Comparison of ENCODE assay signal across 1 cellular context in the genomic region with DNA sequence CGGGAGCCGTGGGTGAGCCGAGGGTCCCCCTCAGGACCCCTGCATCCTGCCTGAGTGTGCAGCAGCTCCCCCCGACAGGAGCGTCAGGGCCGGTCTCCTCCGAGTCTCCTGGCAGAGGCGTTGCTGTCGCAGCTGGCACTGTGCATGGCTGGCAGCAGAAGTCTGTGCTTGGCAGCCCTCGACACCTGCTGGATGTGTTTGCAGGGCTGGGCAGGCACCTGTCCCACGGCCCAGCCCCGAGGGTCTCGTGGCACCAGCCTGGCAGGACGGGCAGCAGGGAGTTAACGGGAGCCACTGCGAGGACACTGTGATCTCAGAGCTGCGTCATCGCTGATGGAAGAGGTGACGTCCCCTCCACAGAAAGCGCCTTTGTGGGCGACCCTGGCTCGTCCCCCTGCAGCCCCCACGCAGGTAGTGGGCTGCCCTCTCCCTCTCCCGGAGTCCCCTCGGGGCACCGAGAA.
TF ChIP-seq lines count a peak whose summit lies in the region.

No MANE protein-coding gene starts in this region.

TF ChIP-seq in GM23338, 12 proteins besides CTCF, POLR2A, EP300 and RAD21 (continued from another document):
- TF ChIP-seq, protein P1, sequence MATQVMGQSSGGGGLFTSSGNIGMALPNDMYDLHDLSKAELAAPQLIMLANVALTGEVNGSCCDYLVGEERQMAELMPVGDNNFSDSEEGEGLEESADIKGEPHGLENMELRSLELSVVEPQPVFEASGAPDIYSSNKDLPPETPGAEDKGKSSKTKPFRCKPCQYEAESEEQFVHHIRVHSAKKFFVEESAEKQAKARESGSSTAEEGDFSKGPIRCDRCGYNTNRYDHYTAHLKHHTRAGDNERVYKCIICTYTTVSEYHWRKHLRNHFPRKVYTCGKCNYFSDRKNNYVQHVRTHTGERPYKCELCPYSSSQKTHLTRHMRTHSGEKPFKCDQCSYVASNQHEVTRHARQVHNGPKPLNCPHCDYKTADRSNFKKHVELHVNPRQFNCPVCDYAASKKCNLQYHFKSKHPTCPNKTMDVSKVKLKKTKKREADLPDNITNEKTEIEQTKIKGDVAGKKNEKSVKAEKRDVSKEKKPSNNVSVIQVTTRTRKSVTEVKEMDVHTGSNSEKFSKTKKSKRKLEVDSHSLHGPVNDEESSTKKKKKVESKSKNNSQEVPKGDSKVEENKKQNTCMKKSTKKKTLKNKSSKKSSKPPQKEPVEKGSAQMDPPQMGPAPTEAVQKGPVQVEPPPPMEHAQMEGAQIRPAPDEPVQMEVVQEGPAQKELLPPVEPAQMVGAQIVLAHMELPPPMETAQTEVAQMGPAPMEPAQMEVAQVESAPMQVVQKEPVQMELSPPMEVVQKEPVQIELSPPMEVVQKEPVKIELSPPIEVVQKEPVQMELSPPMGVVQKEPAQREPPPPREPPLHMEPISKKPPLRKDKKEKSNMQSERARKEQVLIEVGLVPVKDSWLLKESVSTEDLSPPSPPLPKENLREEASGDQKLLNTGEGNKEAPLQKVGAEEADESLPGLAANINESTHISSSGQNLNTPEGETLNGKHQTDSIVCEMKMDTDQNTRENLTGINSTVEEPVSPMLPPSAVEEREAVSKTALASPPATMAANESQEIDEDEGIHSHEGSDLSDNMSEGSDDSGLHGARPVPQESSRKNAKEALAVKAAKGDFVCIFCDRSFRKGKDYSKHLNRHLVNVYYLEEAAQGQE (IDR thresholded peaks at IDR 0.05; ENCODE audit: unreplicated experiment) = no peak
- TF ChIP-seq, protein P2, sequence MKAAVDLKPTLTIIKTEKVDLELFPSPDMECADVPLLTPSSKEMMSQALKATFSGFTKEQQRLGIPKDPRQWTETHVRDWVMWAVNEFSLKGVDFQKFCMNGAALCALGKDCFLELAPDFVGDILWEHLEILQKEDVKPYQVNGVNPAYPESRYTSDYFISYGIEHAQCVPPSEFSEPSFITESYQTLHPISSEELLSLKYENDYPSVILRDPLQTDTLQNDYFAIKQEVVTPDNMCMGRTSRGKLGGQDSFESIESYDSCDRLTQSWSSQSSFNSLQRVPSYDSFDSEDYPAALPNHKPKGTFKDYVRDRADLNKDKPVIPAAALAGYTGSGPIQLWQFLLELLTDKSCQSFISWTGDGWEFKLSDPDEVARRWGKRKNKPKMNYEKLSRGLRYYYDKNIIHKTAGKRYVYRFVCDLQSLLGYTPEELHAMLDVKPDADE (IDR thresholded peaks at IDR 0.05) = no peak
- TF ChIP-seq ZNF331 (CRISPR knock-in tag; IDR thresholded peaks at IDR 0.05; ENCODE audit: low read depth) (no peak), STAT1 (IDR thresholded peaks at IDR 0.05; ENCODE audit: unreplicated experiment) (no peak), POLR2AphosphoS5 (IDR thresholded peaks at IDR 0.05; ENCODE audit: low read depth) (no peak), NANOG (IDR thresholded peaks at IDR 0.05; ENCODE audit: borderline replicate concordance) (no peak), EZH2phosphoT487 (IDR thresholded peaks at IDR 0.05; ENCODE audit: unreplicated experiment) (no peak), ZNF114 (CRISPR knock-in tag; IDR thresholded peaks at IDR 0.05) (no peak), CREB1 (CRISPR knock-in tag; IDR thresholded peaks at IDR 0.05; ENCODE audit: low read depth) (no peak)
- TF ChIP-seq, protein P3, sequence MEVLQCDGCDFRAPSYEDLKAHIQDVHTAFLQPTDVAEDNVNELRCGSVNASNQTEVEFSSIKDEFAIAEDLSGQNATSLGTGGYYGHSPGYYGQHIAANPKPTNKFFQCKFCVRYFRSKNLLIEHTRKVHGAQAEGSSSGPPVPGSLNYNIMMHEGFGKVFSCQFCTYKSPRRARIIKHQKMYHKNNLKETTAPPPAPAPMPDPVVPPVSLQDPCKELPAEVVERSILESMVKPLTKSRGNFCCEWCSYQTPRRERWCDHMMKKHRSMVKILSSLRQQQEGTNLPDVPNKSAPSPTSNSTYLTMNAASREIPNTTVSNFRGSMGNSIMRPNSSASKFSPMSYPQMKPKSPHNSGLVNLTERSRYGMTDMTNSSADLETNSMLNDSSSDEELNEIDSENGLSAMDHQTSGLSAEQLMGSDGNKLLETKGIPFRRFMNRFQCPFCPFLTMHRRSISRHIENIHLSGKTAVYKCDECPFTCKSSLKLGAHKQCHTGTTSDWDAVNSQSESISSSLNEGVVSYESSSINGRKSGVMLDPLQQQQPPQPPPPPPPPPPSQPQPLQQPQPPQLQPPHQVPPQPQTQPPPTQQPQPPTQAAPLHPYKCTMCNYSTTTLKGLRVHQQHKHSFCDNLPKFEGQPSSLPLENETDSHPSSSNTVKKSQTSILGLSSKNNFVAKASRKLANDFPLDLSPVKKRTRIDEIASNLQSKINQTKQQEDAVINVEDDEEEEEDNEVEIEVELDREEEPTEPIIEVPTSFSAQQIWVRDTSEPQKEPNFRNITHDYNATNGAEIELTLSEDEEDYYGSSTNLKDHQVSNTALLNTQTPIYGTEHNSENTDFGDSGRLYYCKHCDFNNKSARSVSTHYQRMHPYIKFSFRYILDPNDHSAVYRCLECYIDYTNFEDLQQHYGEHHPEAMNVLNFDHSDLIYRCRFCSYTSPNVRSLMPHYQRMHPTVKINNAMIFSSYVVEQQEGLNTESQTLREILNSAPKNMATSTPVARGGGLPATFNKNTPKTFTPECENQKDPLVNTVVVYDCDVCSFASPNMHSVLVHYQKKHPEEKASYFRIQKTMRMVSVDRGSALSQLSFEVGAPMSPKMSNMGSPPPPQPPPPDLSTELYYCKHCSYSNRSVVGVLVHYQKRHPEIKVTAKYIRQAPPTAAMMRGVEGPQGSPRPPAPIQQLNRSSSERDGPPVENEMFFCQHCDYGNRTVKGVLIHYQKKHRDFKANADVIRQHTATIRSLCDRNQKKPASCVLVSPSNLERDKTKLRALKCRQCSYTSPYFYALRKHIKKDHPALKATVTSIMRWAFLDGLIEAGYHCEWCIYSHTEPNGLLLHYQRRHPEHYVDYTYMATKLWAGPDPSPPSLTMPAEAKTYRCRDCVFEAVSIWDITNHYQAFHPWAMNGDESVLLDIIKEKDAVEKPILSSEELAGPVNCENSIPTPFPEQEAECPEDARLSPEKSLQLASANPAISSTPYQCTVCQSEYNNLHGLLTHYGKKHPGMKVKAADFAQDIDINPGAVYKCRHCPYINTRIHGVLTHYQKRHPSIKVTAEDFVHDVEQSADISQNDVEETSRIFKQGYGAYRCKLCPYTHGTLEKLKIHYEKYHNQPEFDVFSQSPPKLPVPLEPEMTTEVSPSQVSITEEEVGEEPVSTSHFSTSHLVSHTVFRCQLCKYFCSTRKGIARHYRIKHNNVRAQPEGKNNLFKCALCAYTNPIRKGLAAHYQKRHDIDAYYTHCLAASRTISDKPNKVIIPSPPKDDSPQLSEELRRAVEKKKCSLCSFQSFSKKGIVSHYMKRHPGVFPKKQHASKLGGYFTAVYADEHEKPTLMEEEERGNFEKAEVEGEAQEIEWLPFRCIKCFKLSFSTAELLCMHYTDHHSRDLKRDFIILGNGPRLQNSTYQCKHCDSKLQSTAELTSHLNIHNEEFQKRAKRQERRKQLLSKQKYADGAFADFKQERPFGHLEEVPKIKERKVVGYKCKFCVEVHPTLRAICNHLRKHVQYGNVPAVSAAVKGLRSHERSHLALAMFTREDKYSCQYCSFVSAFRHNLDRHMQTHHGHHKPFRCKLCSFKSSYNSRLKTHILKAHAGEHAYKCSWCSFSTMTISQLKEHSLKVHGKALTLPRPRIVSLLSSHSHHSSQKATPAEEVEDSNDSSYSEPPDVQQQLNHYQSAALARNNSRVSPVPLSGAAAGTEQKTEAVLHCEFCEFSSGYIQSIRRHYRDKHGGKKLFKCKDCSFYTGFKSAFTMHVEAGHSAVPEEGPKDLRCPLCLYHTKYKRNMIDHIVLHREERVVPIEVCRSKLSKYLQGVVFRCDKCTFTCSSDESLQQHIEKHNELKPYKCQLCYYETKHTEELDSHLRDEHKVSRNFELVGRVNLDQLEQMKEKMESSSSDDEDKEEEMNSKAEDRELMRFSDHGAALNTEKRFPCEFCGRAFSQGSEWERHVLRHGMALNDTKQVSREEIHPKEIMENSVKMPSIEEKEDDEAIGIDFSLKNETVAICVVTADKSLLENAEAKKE (CRISPR knock-in tag; IDR thresholded peaks at IDR 0.05) = no peak
